Comparison of ENCODE assay signal across 18 cellular contexts in genomic region chr2:66535574-66536289, GRCh38.
DNase-seq lines count a peak whose midpoint lies in the region; ATAC-seq and TF ChIP-seq lines count a peak whose summit lies in the region.
"Had no signal": no experiment of that assay in that cellular context is flagged by ENCODE, and none has a peak within 500 bp of the region (broad histone marks: within the 10 kb centered on the region; RNA-seq: fewer than 3 reads in every experiment).

No MANE protein-coding gene starts in this region.

- no peak overlapping the region for H3K9ac ChIP-seq in Karpas-422 (ENCODE audit: low read length)

- TF ChIP-seq CTCF in A673 (conservative IDR thresholded peaks at IDR 0.05; ENCODE audit: low read depth, low read length) (no peak), mesothelial cell of epicardium (IDR thresholded peaks at IDR 0.05; ENCODE audit: unreplicated experiment) (no peak), sigmoid colon (IDR thresholded peaks at IDR 0.05) (no peak)

- H3K27me3 Mint-ChIP-seq in mesothelial cell of epicardium (ENCODE audit: low read depth): no peaks in the 10 kb centered on the region
- H3K27me3 Mint-ChIP-seq in stimulated activated naive B cell treated with anti-CD40 and anti-IgM and Interleukin-4, amounts not matched to agents 10 μg/mL and 1 μg/mL and 100 μg/mL, for 72 hours: no peaks in the 10 kb centered on the region

- intact Hi-C loops in A673 (cut with micrococcal nuclease; ENCODE audit: unreplicated experiment) (no loop called here), sigmoid colon (cut with DNase I) (no loop called here)

- H3K9me3 Mint-ChIP-seq in mesothelial cell of epicardium: no peaks in the 10 kb centered on the region
- no peaks in the 10 kb centered on the region for H3K9me3 Mint-ChIP-seq in stimulated activated naive B cell treated with anti-CD40 and anti-IgM and Interleukin-4, amounts not matched to agents 10 μg/mL and 1 μg/mL and 100 μg/mL, for 72 hours

- BruUV-seq in A673 (replicated peaks; lab: Mats Ljungman, UMichigan): no TSS peak

- peak overlapping the region; percentile 56 for H3K4me2 ChIP-seq in Karpas-422 (ENCODE audit: low read depth, low read length, poor library complexity, severe bottlenecking)
- H3K4me2 ChIP-seq: A549, PC-9 had no signal

- H3K27ac Mint-ChIP-seq in mesothelial cell of epicardium: peak overlapping the region; percentile 72
- no peak overlapping the region for H3K27ac Mint-ChIP-seq in stimulated activated naive B cell treated with anti-CD40 and anti-IgM and Interleukin-4, amounts not matched to agents 10 μg/mL and 1 μg/mL and 100 μg/mL, for 72 hours

- H4K20me1 ChIP-seq in Karpas-422 (ENCODE audit: insufficient read depth, low read depth, low read length): no peaks in the 10 kb centered on the region

- peaks cover 12% of the 10 kb centered on the region for H3K36me3 Mint-ChIP-seq in mesothelial cell of epicardium
- H3K36me3 Mint-ChIP-seq in stimulated activated naive B cell treated with anti-CD40 and anti-IgM and Interleukin-4, amounts not matched to agents 10 μg/mL and 1 μg/mL and 100 μg/mL, for 72 hours: no peaks in the 10 kb centered on the region

- H3K9me2 ChIP-seq in Karpas-422 (replicated peaks; ENCODE audit: insufficient read depth, low read length): no peaks in the 10 kb centered on the region

- WGBS in sigmoid colon, 2 donors: 14 to 53% methylated on average over 3 of the region's 3 CpGs

- POLR2A ChIA-PET in A673 (lab: Charles Lee; ENCODE audit: low non-redundant PET): interaction anchor here (0.5 kb wide), 1 partner anchor 32 kb away, joined by 7 read pairs; no protein-coding TSS in a partner anchor

- H3K9me3 ChIP-seq in A673 (ENCODE audit: low read depth, low read length, poor library complexity, severe bottlenecking): no peaks in the 10 kb centered on the region
- H3K9me3 ChIP-seq in Karpas-422 (ENCODE audit: low read length): no peaks in the 10 kb centered on the region
- H3K9me3 ChIP-seq in sigmoid colon: no peaks in the 10 kb centered on the region
- H3K9me3 ChIP-seq: A549 had no signal

- CTCF ChIA-PET in A673 (lab: Charles Lee): interaction anchor here (0.8 to 1.5 kb wide), 2 partner anchors 102 to 107 kb away, joined by 3 to 6 read pairs; no protein-coding TSS in a partner anchor

- H3K27ac ChIP-seq in A673 (ENCODE audit: low read depth, low read length, poor library complexity, severe bottlenecking) (peak overlapping the region; percentile 51), Karpas-422 (ENCODE audit: low read length) (peak overlapping the region; percentile 54), sigmoid colon (peak overlapping the region in 3 of 4 donors; percentile 25 to 74 (median 72))
- H3K27ac ChIP-seq: A549, PC-9 had no signal

- no peak for TF ChIP-seq POLR2A in sigmoid colon (IDR thresholded peaks at IDR 0.05)

- H3K4me3 Mint-ChIP-seq in mesothelial cell of epicardium: no peak overlapping the region
- H3K4me3 Mint-ChIP-seq in stimulated activated naive B cell treated with anti-CD40 and anti-IgM and Interleukin-4, amounts not matched to agents 10 μg/mL and 1 μg/mL and 100 μg/mL, for 72 hours: no peak overlapping the region

- no peak overlapping the region for H2AFZ ChIP-seq in Karpas-422 (ENCODE audit: low read length)
- H2AFZ ChIP-seq: PC-9 had no signal

- peaks cover 83% of the 10 kb centered on the region for H3K4me1 Mint-ChIP-seq in mesothelial cell of epicardium
- no peaks in the 10 kb centered on the region for H3K4me1 Mint-ChIP-seq in stimulated activated naive B cell treated with anti-CD40 and anti-IgM and Interleukin-4, amounts not matched to agents 10 μg/mL and 1 μg/mL and 100 μg/mL, for 72 hours

- peak; percentile 78 for DNase-seq in A673 (ENCODE audit: low spot score)
- no peak for DNase-seq in Karpas-422
- no peak for DNase-seq in mesothelial cell of epicardium (ENCODE audit: low spot score in 2 of 2, unreplicated experiment in 2 of 2)
- DNase-seq in sigmoid colon: no peak
- no peak for DNase-seq in stimulated activated naive B cell treated with anti-CD40 and anti-IgM and Interleukin-4, amounts not matched to agents 10 μg/mL and 1 μg/mL and 100 μg/mL, for 72 hours
- no peak for DNase-seq in NCI-H1436 (lab: John Stamatoyannopoulos, UW)
- DNase-seq: C1 segment of cervical spinal cord, GF-D8, GOT3, NCI-H1417 treated with DMSO at 0.1 percent for 48 hours, NCI-H2029, NCI-H2171, NCI-H446, NCI-H774, PC-9 had no signal

- H3K36me3 ChIP-seq in A673 (ENCODE audit: insufficient read depth, low read length, poor library complexity, severe bottlenecking): no peaks in the 10 kb centered on the region
- no peaks in the 10 kb centered on the region for H3K36me3 ChIP-seq in Karpas-422 (ENCODE audit: insufficient read depth, low read length)
- no peaks in the 10 kb centered on the region for H3K36me3 ChIP-seq in sigmoid colon

- H3K27me3 ChIP-seq in A673 (replicated peaks; ENCODE audit: insufficient read depth, low read depth, low read length, poor library complexity): no peaks in the 10 kb centered on the region
- no peaks in the 10 kb centered on the region for H3K27me3 ChIP-seq in Karpas-422 (ENCODE audit: low read length)
- H3K27me3 ChIP-seq in sigmoid colon: no peaks in the 10 kb centered on the region

- H3K79me2 ChIP-seq in Karpas-422 (ENCODE audit: low read length): no peaks in the 10 kb centered on the region

- ATAC-seq in stimulated activated naive B cell treated with anti-CD40 and anti-IgM and Interleukin-4, amounts not matched to agents 10 μg/mL and 1 μg/mL and 100 μg/mL, for 72 hours (replicated peaks): no peak
- ATAC-seq in GM21360 (IDR thresholded peaks at IDR 0.05; ENCODE audit: unreplicated experiment): no peak
- ATAC-seq: A549, K562 had no signal

- H3K4me3 ChIP-seq in A673 (ENCODE audit: low read depth, low read length, poor library complexity, severe bottlenecking) (peak overlapping the region; percentile 3), Karpas-422 (ENCODE audit: low read length) (no peak overlapping the region), sigmoid colon (no peak overlapping the region)
- H3K4me3 ChIP-seq: A549, K562, PC-9 had no signal

- H3K4me1 ChIP-seq in A673 (ENCODE audit: insufficient read depth, low read length, poor library complexity, severe bottlenecking): peaks cover 88% of the 10 kb centered on the region
- H3K4me1 ChIP-seq in Karpas-422 (ENCODE audit: low read length): peaks cover 49% of the 10 kb centered on the region
- H3K4me1 ChIP-seq in sigmoid colon: peaks cover 0 to 98% (median 91%) of the 10 kb centered on the region in 4 donors

- TF ChIP-seq EP300 in sigmoid colon (IDR thresholded peaks at IDR 0.05): no peak
